Comparison of ENCODE assay signal across 22 cellular contexts in the genomic region with DNA sequence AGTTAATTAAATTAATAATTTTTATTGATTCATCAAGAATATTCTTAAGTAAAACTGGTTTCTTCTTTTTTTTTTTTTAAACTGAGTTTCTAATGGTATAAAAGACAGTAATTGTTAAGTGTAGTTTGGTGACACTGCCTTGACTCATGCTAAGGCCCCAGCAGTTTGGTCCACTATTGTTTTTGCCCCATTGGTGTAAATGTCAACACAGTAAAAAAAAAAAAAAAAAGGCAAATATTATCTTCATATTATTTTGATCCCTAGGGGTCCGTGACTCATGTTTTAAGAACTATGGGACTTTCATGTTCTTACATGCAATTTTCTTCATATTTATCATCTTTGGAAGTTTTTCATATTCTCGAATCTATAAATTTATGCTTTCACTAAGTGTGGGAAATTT. TPM values are rescaled to one million over a fixed set of nuclear protein-coding genes. Genes with fewer than 3 reads are reported as not detected.
DNase-seq lines count a peak whose midpoint lies in the region; ATAC-seq and TF ChIP-seq lines count a peak whose summit lies in the region.
"Had no signal": no experiment of that assay in that cellular context is flagged by ENCODE, and none has a peak within 500 bp of the region (broad histone marks: within the 10 kb centered on the region; RNA-seq: fewer than 3 reads in every experiment).

No MANE protein-coding gene starts in this region.

- TF ChIP-seq CTCF in epithelial cell of esophagus (IDR thresholded peaks at IDR 0.05; ENCODE audit: insufficient read depth, low read depth, low read length, missing control alignments) (no peak), osteocyte (IDR thresholded peaks at IDR 0.05) (no peak), colonic mucosa (IDR thresholded peaks at IDR 0.05) (no peak), omental fat pad (IDR thresholded peaks at IDR 0.05) (no peak)

- H3K36me3 ChIP-seq in colonic mucosa: no peaks in the 10 kb centered on the region
- H3K36me3 ChIP-seq: Peyer's patch had no signal

- H3K4me1 Mint-ChIP-seq in osteocyte (ENCODE audit: unreplicated experiment): peaks cover 50% of the 10 kb centered on the region
- H3K4me1 Mint-ChIP-seq: brain; CD4-positive, CD25-positive, alpha-beta regulatory T cell; endodermal cell; naive B cell; T-helper 17 cell had no signal

- H3K9ac ChIP-seq in colonic mucosa (ENCODE audit: low read depth in 2 of 2, low read length in 2 of 2): no peak overlapping the region

- ATAC-seq in omental fat pad (ENCODE audit: low FRiP score): no peak
- ATAC-seq: GM23338, left colon, T-helper 17 cell had no signal

- no peaks in the 10 kb centered on the region for H3K27me3 Mint-ChIP-seq in osteocyte (ENCODE audit: unreplicated experiment)
- H3K27me3 Mint-ChIP-seq: activated T-cell treated with anti-CD3 and anti-CD28 coated beads, Interleukin-2, amount 50 U/mL, for 24 hours; brain; CD4-positive, CD25-positive, alpha-beta regulatory T cell; T-helper 17 cell had no signal

- intact Hi-C loops in colonic mucosa (cut with DNase I): no loop called here

- H3K27ac Mint-ChIP-seq in osteocyte (ENCODE audit: unreplicated experiment): peak overlapping the region; percentile 45
- H3K27ac Mint-ChIP-seq: activated T-cell treated with anti-CD3 and anti-CD28 coated beads, Interleukin-2, amount 50 U/mL, for 24 hours; brain; CD4-positive, CD25-positive, alpha-beta regulatory T cell; endodermal cell; GM23338; naive B cell; T-helper 17 cell had no signal

- DNase-seq in EL (peak; percentile 51), M059J (ENCODE audit: low read depth) (peak; percentile 53), epithelial cell of esophagus (ENCODE audit: low read depth) (peak; percentile 66), osteocyte (ENCODE audit: extremely low spot score, unreplicated experiment) (no peak), colonic mucosa (no peak), C1 segment of cervical spinal cord (lab: John Stamatoyannopoulos, UW) (no peak), omental fat pad (ENCODE audit: low spot score) (no peak)
- DNase-seq: activated CD4-positive, alpha-beta T cell treated with anti-CD3 and anti-CD28 coated beads for 48 hours; activated T-cell treated with anti-CD3 and anti-CD28 coated beads, Interleukin-2, amount 50 U/mL, for 24 hours; CD4-positive, CD25-positive, alpha-beta regulatory T cell; endodermal cell; KG1; left colon; mesendoderm; naive B cell; NCI-H524 treated with DMSO at 0.1 percent for 48 hours; nucleus accumbens; Peyer's patch; T-helper 17 cell had no signal

- no peaks in the 10 kb centered on the region for H3K9me3 ChIP-seq in colonic mucosa
- H3K9me3 ChIP-seq: Peyer's patch had no signal

- no peaks in the 10 kb centered on the region for H3K4me1 ChIP-seq in colonic mucosa
- H3K4me1 ChIP-seq: Peyer's patch had no signal

- H3K27ac ChIP-seq in colonic mucosa: no peak overlapping the region
- H3K27ac ChIP-seq: Peyer's patch had no signal

- H3K36me3 Mint-ChIP-seq in osteocyte (ENCODE audit: unreplicated experiment): peaks cover 2% of the 10 kb centered on the region
- H3K36me3 Mint-ChIP-seq: brain; CD4-positive, CD25-positive, alpha-beta regulatory T cell; naive B cell had no signal

- H3K4me3 ChIP-seq in epithelial cell of esophagus (ENCODE audit: low read length) (no peak overlapping the region), colonic mucosa (no peak overlapping the region)
- H3K4me3 ChIP-seq: GM23338, Peyer's patch, smooth muscle cell had no signal

- no peak overlapping the region for H3K4me3 Mint-ChIP-seq in osteocyte (ENCODE audit: unreplicated experiment)
- H3K4me3 Mint-ChIP-seq: activated T-cell treated with anti-CD3 and anti-CD28 coated beads, Interleukin-2, amount 50 U/mL, for 24 hours; brain; CD4-positive, CD25-positive, alpha-beta regulatory T cell; endodermal cell; GM23338; naive B cell; T-helper 17 cell had no signal

- H3K9me3 Mint-ChIP-seq in osteocyte (ENCODE audit: unreplicated experiment): peaks cover 11% of the 10 kb centered on the region
- H3K9me3 Mint-ChIP-seq: activated T-cell treated with anti-CD3 and anti-CD28 coated beads, Interleukin-2, amount 50 U/mL, for 24 hours; CD4-positive, CD25-positive, alpha-beta regulatory T cell had no signal

- H3K27me3 ChIP-seq in colonic mucosa: no peaks in the 10 kb centered on the region
- H3K27me3 ChIP-seq: Peyer's patch had no signal

RNA-seq across cellular contexts. Expression of gene JAK2, which starts 29.2 kb away (rescaled TPM):
- 3.2 and 6.5 TPM in 2 replicates for total RNA-seq in M059J (2014; rRNA removed; shearing (Covaris generic))
- 23.3 and 24.6 TPM in 2 replicates for total RNA-seq in osteocyte
- 10 to 100 TPM in 1 of 2 donors, 1 to 10 TPM in 1; 7.0 to 14.8 TPM for total RNA-seq in colonic mucosa
- total RNA-seq in omental fat pad: 10 to 100 TPM; 19.6 to 50.4 (median 30.1) TPM

Comparison
In these comparisons a context has a peak if more than half of its experiments do, and no peak if none do; other contexts are left out.
1. DNase-seq: peak in EL (single experiment), M059J (single experiment) and epithelial cell of esophagus (single experiment); none in osteocyte (single experiment), colonic mucosa (single experiment), C1 segment of cervical spinal cord (0 of 14) and omental fat pad (single experiment).